ENCODE assay signal across 12 cellular contexts in the genomic region with DNA sequence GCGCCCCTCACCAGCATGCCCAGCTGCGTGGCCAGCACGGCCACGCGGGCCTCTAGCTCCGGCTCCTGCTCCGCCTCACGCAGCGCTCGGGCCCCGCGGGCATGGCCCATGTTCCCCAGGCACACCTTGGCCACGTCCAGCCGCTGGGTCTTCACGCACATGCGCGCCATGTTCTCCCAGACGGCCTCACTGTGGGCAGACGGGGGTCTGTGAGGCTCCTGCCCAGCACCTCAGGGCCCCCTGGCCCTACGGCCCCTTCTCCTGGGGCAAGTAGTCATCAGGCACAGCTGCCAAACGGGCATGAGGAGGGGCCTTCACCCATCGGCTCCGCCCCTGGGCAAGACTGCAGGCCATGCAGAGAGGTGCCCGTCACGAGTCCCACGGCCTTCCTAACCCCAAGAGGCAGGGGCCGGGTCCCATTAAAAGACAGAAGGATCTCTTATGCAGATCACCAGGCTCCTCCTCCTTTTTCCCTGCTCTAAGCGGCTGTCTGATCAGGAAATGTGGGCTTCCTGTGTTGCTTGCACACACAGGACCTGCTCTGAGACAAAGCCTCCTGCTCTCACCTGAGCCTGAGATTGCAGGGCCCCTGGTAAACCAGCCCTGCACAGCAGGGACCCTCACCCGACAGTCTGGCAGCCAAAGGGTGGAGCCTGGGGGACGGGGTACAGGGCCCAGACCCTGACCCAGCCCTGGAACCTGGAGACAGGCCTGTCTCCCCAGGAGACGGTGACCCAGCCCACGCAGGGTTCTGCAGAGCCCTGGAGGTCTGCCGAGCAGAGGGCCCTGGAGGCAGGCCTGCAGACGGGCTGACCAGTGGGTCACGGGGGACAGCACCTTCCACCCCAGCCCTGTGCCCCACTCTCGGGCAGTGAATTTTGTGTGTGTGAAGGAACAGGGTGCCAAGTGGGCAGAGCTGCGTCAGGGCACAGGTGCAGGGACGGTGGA. TPM values are rescaled to one million over a fixed set of nuclear protein-coding genes. Genes with fewer than 3 reads are reported as not detected.
DNase-seq lines count a peak whose midpoint lies in the region; ATAC-seq and TF ChIP-seq lines count a peak whose summit lies in the region.
"Had no signal": no experiment of that assay in that cellular context is flagged by ENCODE, and none has a peak within 500 bp of the region (broad histone marks: within the 10 kb centered on the region; RNA-seq: fewer than 3 reads in every experiment).

No MANE protein-coding gene starts in this region.

- peak; percentile 79 for ATAC-seq in CD4-positive, alpha-beta T cell (ENCODE audit: poor library complexity)
- ATAC-seq in right cardiac atrium, result no peak
- no peak for ATAC-seq in HG03565 (IDR thresholded peaks at IDR 0.05; ENCODE audit: unreplicated experiment)
- no peak for ATAC-seq in HG03571 (IDR thresholded peaks at IDR 0.05; ENCODE audit: unreplicated experiment)
- ATAC-seq in HG03280 (IDR thresholded peaks at IDR 0.05; ENCODE audit: unreplicated experiment), result no peak

- H3K9me3 Mint-ChIP-seq in CD4-positive, alpha-beta T cell, result no peaks in the 10 kb centered on the region
- no peaks in the 10 kb centered on the region for H3K9me3 Mint-ChIP-seq in activated T-cell treated with anti-CD3 and anti-CD28 coated beads, Interleukin-2, amount 50 U/mL, for 24 hours

- H3K27me3 Mint-ChIP-seq in CD4-positive, alpha-beta T cell, result no peaks in the 10 kb centered on the region
- no peaks in the 10 kb centered on the region for H3K27me3 Mint-ChIP-seq in activated T-cell treated with anti-CD3 and anti-CD28 coated beads, Interleukin-2, amount 50 U/mL, for 24 hours

- POLR2A ChIA-PET in CD4-positive, alpha-beta T cell (lab: Charles Lee), result interaction anchor here (1.1 to 1.4 kb wide), 3 partner anchors 9 to 34 kb away, joined by 3 to 4 read pairs (median 3); a partner anchor contains a TSS

- H3K27ac Mint-ChIP-seq in CD4-positive, alpha-beta T cell, result peak overlapping the region; percentile 80
- peak overlapping the region; percentile 64 for H3K27ac Mint-ChIP-seq in activated T-cell treated with anti-CD3 and anti-CD28 coated beads, Interleukin-2, amount 50 U/mL, for 24 hours

- TF ChIP-seq CTCF in CD4-positive, alpha-beta T cell (IDR thresholded peaks at IDR 0.05), result no peak

- peak overlapping the region; percentile 71 for H3K27ac ChIP-seq in CD4-positive, alpha-beta T cell (ENCODE audit: low read depth, low read length)
- no peak overlapping the region for H3K27ac ChIP-seq in right cardiac atrium (ENCODE audit: low read length)

- intact Hi-C loops in CD4-positive, alpha-beta T cell (cut with DNase I, micrococcal nuclease), result loop anchor here in 1 of 2 experiments (5.0 kb wide), 1 partner anchor 35 kb away; a partner anchor contains a TSS
- intact Hi-C loops in right cardiac atrium (cut with DNase I), result no loop called here

- peak in 5 of 10 experiments; percentile 27 to 45 (median 33) for DNase-seq in CD4-positive, alpha-beta T cell
- DNase-seq in DMS153 treated with DMSO at 0.1 percent for 48 hours (lab: John Stamatoyannopoulos, UW; ENCODE audit: unreplicated experiment) (peak; percentile 44), right cardiac atrium (peak in 2 of 3 donors; percentile 57 to 60)
- DNase-seq in activated T-cell treated with anti-CD3 and anti-CD28 coated beads, Interleukin-2, amount 50 U/mL, for 24 hours, result peak; percentile 67
- DNase-seq: hypothalamus, IMR-90, NCI-H1417 treated with DMSO at 0.1 percent for 48 hours, NCI-H524, Peyer's patch had no signal

- peak overlapping the region; percentile 70 for H3K4me3 Mint-ChIP-seq in CD4-positive, alpha-beta T cell
- no peak overlapping the region for H3K4me3 Mint-ChIP-seq in activated T-cell treated with anti-CD3 and anti-CD28 coated beads, Interleukin-2, amount 50 U/mL, for 24 hours

- H3K4me1 ChIP-seq in right cardiac atrium (ENCODE audit: control insufficient read depth, insufficient read depth, low read length), result peaks cover 8% of the 10 kb centered on the region

- WGBS in right cardiac atrium, result 83% methylated on average over 38 of the region's 38 CpGs

- H3K4me3 ChIP-seq in right cardiac atrium (ENCODE audit: low read length), result no peak overlapping the region
- H3K4me3 ChIP-seq: Peyer's patch had no signal

- H3K36me3 Mint-ChIP-seq in CD4-positive, alpha-beta T cell (ENCODE audit: low read depth), result no peaks in the 10 kb centered on the region
- no peaks in the 10 kb centered on the region for H3K36me3 Mint-ChIP-seq in activated T-cell treated with anti-CD3 and anti-CD28 coated beads, Interleukin-2, amount 50 U/mL, for 24 hours (ENCODE audit: low read depth)

- CTCF ChIA-PET in CD4-positive, alpha-beta T cell (lab: Charles Lee), result interaction anchor here (1.0 kb wide), 1 partner anchor 179 kb away, joined by 3 read pairs; a partner anchor contains a TSS

- H3K9me3 ChIP-seq in CD4-positive, alpha-beta T cell (ENCODE audit: control insufficient read depth, low read length), result no peaks in the 10 kb centered on the region
- no peaks in the 10 kb centered on the region for H3K9me3 ChIP-seq in right cardiac atrium (ENCODE audit: control insufficient read depth, low read length)
- H3K9me3 ChIP-seq: Peyer's patch had no signal

- H3K27me3 ChIP-seq in CD4-positive, alpha-beta T cell (ENCODE audit: control insufficient read depth, insufficient read depth, low read length), result no peaks in the 10 kb centered on the region
- no peaks in the 10 kb centered on the region for H3K27me3 ChIP-seq in right cardiac atrium (ENCODE audit: control insufficient read depth, insufficient read depth)
- H3K27me3 ChIP-seq: Peyer's patch had no signal

- peaks cover 41% of the 10 kb centered on the region for H3K4me1 Mint-ChIP-seq in CD4-positive, alpha-beta T cell (ENCODE audit: low read depth)
- H3K4me1 Mint-ChIP-seq in activated T-cell treated with anti-CD3 and anti-CD28 coated beads, Interleukin-2, amount 50 U/mL, for 24 hours (ENCODE audit: low read depth), result peaks cover 35% of the 10 kb centered on the region

RNA-seq across cellular contexts. Expression of a gene that starts 6.6 kb away (rescaled TPM):
- total RNA-seq in CD4-positive, alpha-beta T cell, result 10 to 100 TPM; 20.5 to 22.1 TPM
- 10 to 100 TPM; 19.0 to 22.1 (median 20.9) TPM for total RNA-seq in right cardiac atrium
- polyA plus RNA-seq in right cardiac atrium, result 32.2 TPM

RNA-seq across cellular contexts. Expression of a gene that starts 33.7 kb away (rescaled TPM):
- total RNA-seq in CD4-positive, alpha-beta T cell, result 10 to 100 TPM; 29.7 to 30.8 TPM
- 10 to 100 TPM; 21.2 to 29.2 (median 23.2) TPM for total RNA-seq in right cardiac atrium
- polyA plus RNA-seq in right cardiac atrium, result 24.6 TPM

RNA-seq across cellular contexts. Expression of a gene that starts 38.1 kb away (rescaled TPM):
- not detected for total RNA-seq in CD4-positive, alpha-beta T cell
- total RNA-seq in right cardiac atrium, result under 1 TPM in 2 of 4 donors, not detected in 2; 0.18 to 0.28 TPM
- 0.09 TPM for polyA plus RNA-seq in right cardiac atrium
- total RNA-seq: IMR-90, Peyer's patch had no signal

RNA-seq across cellular contexts. Expression of a gene that starts 52.1 kb away (rescaled TPM):
- total RNA-seq in CD4-positive, alpha-beta T cell, result 10 to 100 TPM; 70.5 to 76.2 TPM
- total RNA-seq in right cardiac atrium, result 10 to 100 TPM; 32.9 to 54.8 (median 49.0) TPM
- 35.7 TPM for polyA plus RNA-seq in right cardiac atrium
